8 cellular contexts compared by ENCODE assay signal in genomic region chr20:62356948-62357667, GRCh38. TPM values are rescaled to one million over a fixed set of nuclear protein-coding genes. Genes with fewer than 3 reads are reported as not detected.
DNase-seq lines count a peak whose midpoint lies in the region; ATAC-seq and TF ChIP-seq lines count a peak whose summit lies in the region.
"Had no signal": no experiment of that assay in that cellular context is flagged by ENCODE, and none has a peak within 500 bp of the region (broad histone marks: within the 10 kb centered on the region; RNA-seq: fewer than 3 reads in every experiment).

No MANE protein-coding gene starts in this region.

- H3K4me1 ChIP-seq in mammary epithelial cell (ENCODE audit: insufficient read depth, low read length), result peaks cover 87% of the 10 kb centered on the region
- peaks cover 82 to 94% of the 10 kb centered on the region in 2 donors for H3K4me1 ChIP-seq in thyroid gland

- H3K27me3 ChIP-seq in MG63 (no peaks in the 10 kb centered on the region), mammary epithelial cell (ENCODE audit: insufficient read depth, low read length) (no peaks in the 10 kb centered on the region), thyroid gland (no peaks in the 10 kb centered on the region)

- H3K36me3 Mint-ChIP-seq in CD14-positive monocyte, result no peaks in the 10 kb centered on the region

- ATAC-seq in GM21576 (IDR thresholded peaks at IDR 0.05; ENCODE audit: unreplicated experiment) (no peak), HG02623 (IDR thresholded peaks at IDR 0.05; ENCODE audit: unreplicated experiment) (no peak)

- intact Hi-C loops in mammary epithelial cell (cut with micrococcal nuclease) (no loop called here), thyroid gland (cut with DNase I) (no loop called here), CD14-positive monocyte (cut with micrococcal nuclease) (no loop called here)

- no peak overlapping the region for H3K4me3 Mint-ChIP-seq in CD14-positive monocyte

- H3K9me3 Mint-ChIP-seq in CD14-positive monocyte, result no peaks in the 10 kb centered on the region

- TF ChIP-seq POLR2A in thyroid gland (IDR thresholded peaks at IDR 0.05), result no peak

- TF ChIP-seq CTCF in mammary epithelial cell (conservative IDR thresholded peaks at IDR 0.05 in 1 of 2, IDR thresholded peaks at IDR 0.05 in 1 of 2; ENCODE audit: extremely low read depth in 1 of 2, insufficient read depth in 1 of 2, low read depth in 1 of 2, low read length in 2 of 2), result no peak
- no peak for TF ChIP-seq CTCF in thyroid gland (IDR thresholded peaks at IDR 0.05)
- TF ChIP-seq CTCF in CD14-positive monocyte (IDR thresholded peaks at IDR 0.05), result no peak

- H3K9me3 ChIP-seq in MG63 (no peaks in the 10 kb centered on the region), mammary epithelial cell (replicated peaks; ENCODE audit: insufficient read depth, low read length) (no peaks in the 10 kb centered on the region), thyroid gland (no peaks in the 10 kb centered on the region)

- dilution Hi-C loops in mammary epithelial cell (cut with HindIII; ENCODE audit: low sequenced_read_pairs), result loop anchor here (5.0 kb wide), 1 partner anchor 40 kb away; no protein-coding TSS in a partner anchor

- no peaks in the 10 kb centered on the region for H4K20me1 ChIP-seq in mammary epithelial cell (ENCODE audit: insufficient read depth, low read length)

- no peak overlapping the region for H2AFZ ChIP-seq in mammary epithelial cell (ENCODE audit: low read depth, low read length)

- H3K27ac Mint-ChIP-seq in CD14-positive monocyte, result no peak overlapping the region

- H3K27me3 Mint-ChIP-seq in CD14-positive monocyte (ENCODE audit: low read depth in 3 of 3), result peaks cover under 1 to 26% (median 14%) of the 10 kb centered on the region in 3 donors

- no TSS peak for BruUV-seq in mammary epithelial cell (replicated peaks; lab: Mats Ljungman, UMichigan)

- peak; percentile 97 for DNase-seq in MG63
- DNase-seq in mammary epithelial cell, result peak; percentile 58
- DNase-seq in kidney glomerular epithelial cell (lab: John Stamatoyannopoulos, UW), result peak; percentile 52
- DNase-seq in thyroid gland, result peak in 1 of 2 donors; percentile 69
- DNase-seq in CD14-positive monocyte (ENCODE audit: low spot score), result no peak
- DNase-seq: NCI-H1048 had no signal

- peaks cover 95% of the 10 kb centered on the region for H3K79me2 ChIP-seq in mammary epithelial cell (ENCODE audit: insufficient read depth, low read length)

- peak overlapping the region; percentile 73 for H3K4me2 ChIP-seq in mammary epithelial cell (ENCODE audit: insufficient read depth, low read depth, low read length)

- H3K27ac ChIP-seq in mammary epithelial cell (ENCODE audit: insufficient read depth, low read depth, low read length) (no peak overlapping the region), thyroid gland (peak overlapping the region; percentile 90 to 97 (median 92))

- H3K36me3 ChIP-seq in MG63 (peaks cover 42% of the 10 kb centered on the region), mammary epithelial cell (ENCODE audit: insufficient read depth, low read length) (peaks cover 3% of the 10 kb centered on the region), thyroid gland (peaks cover 0 to under 1% of the 10 kb centered on the region in 2 donors)

- H3K4me3 ChIP-seq in MG63 (no peak overlapping the region), mammary epithelial cell (replicated peaks in 1 of 3; ENCODE audit: insufficient read depth in 1 of 3, low read depth in 2 of 3, low read length in 3 of 3) (no peak overlapping the region), thyroid gland (replicated peaks in 1 of 3) (peak overlapping the region in 1 of 3 donors; percentile 8)

- no peak overlapping the region for H3K9ac ChIP-seq in mammary epithelial cell (ENCODE audit: insufficient read depth, low read length)

- 70% methylated on average over 19 of the region's 29 CpGs for WGBS in mammary epithelial cell (ENCODE audit: low coverage, missing lambda C conversion rate)
- 42 to 70% methylated on average over 12 to 16 of the region's 29 CpGs for WGBS in thyroid gland, 2 donors

- in situ Hi-C loops in mammary epithelial cell (cut with MboI; ENCODE audit: low sequenced_read_pairs in 2 of 2), result no loop called here

- H3K4me1 Mint-ChIP-seq in CD14-positive monocyte, result no peaks in the 10 kb centered on the region

- CTCF ChIA-PET in mammary epithelial cell (lab: Charles Lee; ENCODE audit: low non-redundant PET), result no interaction called here

RNA-seq across cellular contexts. Expression of gene LAMA5, which starts 10.0 kb away (rescaled TPM):
- total RNA-seq in MG63 (2014; rRNA removed; shearing (Covaris generic); ENCODE audit: low replicate concordance), result 12.8 and 22.2 TPM in 2 replicates
- 100 to 1,000 TPM in 1 of 2 donors, 10 to 100 TPM in 1; 71.3 to 220 TPM for total RNA-seq in mammary epithelial cell
- 9.7 TPM for polyA plus RNA-seq in mammary epithelial cell
- polyA minus RNA-seq in mammary epithelial cell, result 19.0 TPM
- 100 to 1,000 TPM in 3 of 4 donors, 10 to 100 TPM in 1; 93.9 to 179 (median 117) TPM for total RNA-seq in thyroid gland
- polyA plus RNA-seq in CD14-positive monocyte, result not detected

RNA-seq across cellular contexts. Expression of gene RPS21, which starts 29.8 kb away (rescaled TPM):
- 2,164 and 3,269 TPM in 2 replicates for total RNA-seq in MG63 (2014; rRNA removed; shearing (Covaris generic); ENCODE audit: low replicate concordance)
- total RNA-seq in mammary epithelial cell, result 1,000 to 10,000 TPM in 1 of 2 donors, 100 to 1,000 TPM in 1; 894 to 1,553 TPM
- 3,470 TPM for polyA plus RNA-seq in mammary epithelial cell
- 261 TPM for polyA minus RNA-seq in mammary epithelial cell
- total RNA-seq in thyroid gland, result 1,000 to 10,000 TPM; 1,818 to 3,649 (median 2,349) TPM
- 100 to 1,000 TPM; 799 to 968 TPM for polyA plus RNA-seq in CD14-positive monocyte

RNA-seq across cellular contexts. Expression of gene CABLES2, which starts 50.0 kb away (rescaled TPM):
- total RNA-seq in MG63 (2014; rRNA removed; shearing (Covaris generic); ENCODE audit: low replicate concordance), result 1.3 and 6.0 TPM in 2 replicates
- total RNA-seq in mammary epithelial cell (1 to 10 TPM; 2.3 to 4.4 TPM), thyroid gland (1 to 10 TPM; 5.8 to 8.5 (median 7.7) TPM)
- polyA plus RNA-seq in mammary epithelial cell (4.7 TPM), CD14-positive monocyte (under 1 TPM; 0.60 to 0.61 TPM)
- 12.8 TPM for polyA minus RNA-seq in mammary epithelial cell

RNA-seq across cellular contexts. Expression of gene ADRM1, which starts 54.3 kb away (rescaled TPM):
- 264 and 328 TPM in 2 replicates for total RNA-seq in MG63 (2014; rRNA removed; shearing (Covaris generic); ENCODE audit: low replicate concordance)
- total RNA-seq in mammary epithelial cell, result 100 to 1,000 TPM; 139 to 140 TPM
- polyA plus RNA-seq in mammary epithelial cell, result 133 TPM
- 64.7 TPM for polyA minus RNA-seq in mammary epithelial cell
- total RNA-seq in thyroid gland, result 100 to 1,000 TPM in 3 of 4 donors, 10 to 100 TPM in 1; 89.9 to 140 (median 117) TPM
- polyA plus RNA-seq in CD14-positive monocyte, result 10 to 100 TPM; 72.5 to 81.5 TPM
